8 cellular contexts compared by ENCODE assay signal in genomic region chr1:231421616-231421970, GRCh38. TPM values are rescaled to one million over a fixed set of nuclear protein-coding genes. Genes with fewer than 3 reads are reported as not detected.
DNase-seq lines count a peak whose midpoint lies in the region; ATAC-seq and TF ChIP-seq lines count a peak whose summit lies in the region.

No MANE protein-coding gene starts in this region.

- DNase-seq in BE2C = peak; percentile 65
- DNase-seq in SK-MEL-5 (ENCODE audit: low read depth, low spot score) = peak; percentile 16
- peak; percentile 44 to 55 for DNase-seq in cardiac fibroblast (ENCODE audit: low read depth in 2 of 2)
- DNase-seq in stimulated activated CD8-positive, alpha-beta memory T cell treated with anti-CD3 and anti-CD28 coated beads, Interleukin-4, amount 100 ng/mL, for 24 hours (ENCODE audit: low read depth) = peak; percentile 21
- no peak for DNase-seq in AG08395 (ENCODE audit: low spot score)

- H3K36me3 ChIP-seq in BE2C = no peaks in the 10 kb centered on the region

- no peak for TF ChIP-seq CTCF in BE2C (IDR thresholded peaks at IDR 0.05; ENCODE audit: low read depth, low read length)
- no peak for TF ChIP-seq CTCF in cardiac fibroblast (IDR thresholded peaks at IDR 0.05; ENCODE audit: low read depth, low read length)

- H3K4me3 ChIP-seq in BE2C (ENCODE audit: low read depth, low read length) (peak overlapping the region; percentile 94), cardiac fibroblast (replicated peaks in 1 of 2; ENCODE audit: low read depth in 2 of 2, low read length in 2 of 2) (peak overlapping the region; percentile 80 to 87)

- H3K27me3 ChIP-seq in BE2C = no peaks in the 10 kb centered on the region
- no peaks in the 10 kb centered on the region for H3K27me3 ChIP-seq in layer of hippocampus (ENCODE audit: control insufficient read depth, insufficient read depth, low read length)

- H3K27ac ChIP-seq in layer of hippocampus (ENCODE audit: low read depth, low read length) = peak overlapping the region; percentile 92

- in situ Hi-C loops in SK-MEL-5 (cut with HindIII; ENCODE audit: low pct_unique_long_range_greater_than_20kb, low sequenced_read_pairs) = no loop called here

- H3K9me3 ChIP-seq in BE2C = no peaks in the 10 kb centered on the region

- ATAC-seq in GM18861 (IDR thresholded peaks at IDR 0.05; ENCODE audit: unreplicated experiment) (peak; percentile 20), HG03064 (IDR thresholded peaks at IDR 0.05; ENCODE audit: low read depth, unreplicated experiment) (peak; percentile 35)

- peaks cover 2% of the 10 kb centered on the region; the same call in 1 of the 2 replicates for H3K4me1 ChIP-seq in BE2C

RNA-seq across cellular contexts. Expression of gene EGLN1, which starts 0.5 kb away (rescaled TPM):
- 15.3 TPM for polyA plus RNA-seq in BE2C (2012; ENCODE audit: insufficient read depth, insufficient read length, low read depth)
- total RNA-seq in SK-MEL-5 (2014; rRNA removed; shearing (Covaris generic)) = 66.6 and 74.4 TPM in 2 replicates
- 25.5 and 34.9 TPM in 2 replicates for polyA plus RNA-seq in SK-MEL-5 (2015; cell fraction: cytosol; rRNA removed)
- polyA plus RNA-seq in SK-MEL-5 (2015; cell fraction: nucleus; rRNA removed) = 7.0 and 8.4 TPM in 2 replicates
